13 cellular contexts compared by ENCODE assay signal in the genomic region with DNA sequence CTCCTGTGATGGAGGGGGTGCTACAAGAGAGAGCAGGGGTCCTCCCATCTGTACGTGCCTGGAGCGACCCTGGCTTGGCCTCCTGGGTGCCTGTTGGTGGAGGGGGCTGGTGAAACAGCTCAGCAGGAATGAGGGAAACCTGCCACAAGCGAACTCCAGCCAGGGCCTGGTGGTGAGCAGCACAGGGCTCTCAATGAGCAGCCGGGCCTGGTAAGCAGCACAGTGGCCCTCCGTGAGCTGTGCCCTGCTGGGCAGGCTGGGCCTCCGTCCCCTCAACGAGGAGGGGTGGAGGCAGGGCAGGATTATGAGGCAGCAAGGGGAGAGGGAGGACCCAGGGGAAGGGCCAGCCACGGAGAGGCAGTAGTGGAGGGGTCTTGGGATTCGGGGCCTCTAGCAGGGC.
"Had no signal": no experiment of that assay in that cellular context is flagged by ENCODE, and none has a peak within 500 bp of the region (broad histone marks: within the 10 kb centered on the region; RNA-seq: fewer than 3 reads in every experiment).

No MANE protein-coding gene starts in this region.

- H3K36me3 ChIP-seq: esophagus squamous epithelium, gastroesophageal sphincter, ovary, thyroid gland had no signal

- H3K4me3 ChIP-seq: gastroesophageal sphincter, mucosa of descending colon, ovary, thyroid gland had no signal

- ATAC-seq: gastroesophageal sphincter; left colon; mucosa of descending colon; naive thymus-derived CD8-positive, alpha-beta T cell; right cardiac atrium had no signal

- H3K9me3 ChIP-seq: esophagus squamous epithelium, gastroesophageal sphincter, mucosa of descending colon, ovary, thyroid gland had no signal

- H3K27me3 ChIP-seq: gastroesophageal sphincter, ovary, thyroid gland had no signal

- H3K4me1 ChIP-seq: gastroesophageal sphincter, thyroid gland had no signal

- H3K27ac ChIP-seq: gastroesophageal sphincter, ovary, thyroid gland had no signal

- DNase-seq: esophagus squamous epithelium; foreskin fibroblast; immature natural killer cell; left colon; mucosa of descending colon; naive thymus-derived CD8-positive, alpha-beta T cell; ovary; right cardiac atrium; stimulated activated CD4-positive, alpha-beta T cell treated with anti-CD3 and anti-CD28 coated beads, Interleukin-12 subunit alpha, Interleukin-12 subunit beta, amount 100 ng/mL, for 4 hours; stimulated activated CD4-positive, alpha-beta T cell treated with anti-CD3 and anti-CD28 coated beads, Interleukin-2, amount 100 ng/mL, for 48 hours; stimulated activated naive CD4-positive, alpha-beta T cell treated with Interleukin-2 at 50 U/mL for 16 hours; thyroid gland had no signal
